ENCODE assay signal across 22 cellular contexts in the genomic region with DNA sequence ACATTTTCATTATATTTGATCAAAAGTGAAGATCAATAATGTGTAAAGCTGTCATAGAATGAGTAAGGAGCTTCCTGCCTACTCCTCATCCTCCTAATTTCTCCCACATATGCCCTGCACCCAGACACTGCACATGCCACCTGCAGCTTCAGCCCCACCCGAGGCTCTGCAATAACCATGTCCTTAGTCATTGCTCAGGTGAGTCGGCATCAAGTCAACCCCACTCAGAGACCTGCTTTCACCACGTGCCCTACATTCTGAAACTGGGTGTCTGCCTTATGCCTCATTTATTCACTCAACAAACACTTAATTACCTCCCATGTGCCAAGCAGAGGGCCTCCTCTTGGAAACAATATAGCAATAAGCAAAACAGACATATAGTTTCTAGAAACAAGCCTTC. TPM values are rescaled to one million over a fixed set of nuclear protein-coding genes. Genes with fewer than 3 reads are reported as not detected.
DNase-seq lines count a peak whose midpoint lies in the region; ATAC-seq lines count a peak whose summit lies in the region.
"Had no signal": no experiment of that assay in that cellular context is flagged by ENCODE, and none has a peak within 500 bp of the region (broad histone marks: within the 10 kb centered on the region; RNA-seq: fewer than 3 reads in every experiment).

No MANE protein-coding gene starts in this region.

- no peaks in the 10 kb centered on the region for H4K20me1 ChIP-seq in Karpas-422 (ENCODE audit: insufficient read depth, low read depth, low read length)
- H4K20me1 ChIP-seq: BLaER1 treated with 17β-estradiol and CSF1 and Interleukin-3, amounts not matched to agents 10 nM and 100 nM had no signal

- H3K4me3 ChIP-seq in Karpas-422 (ENCODE audit: low read length): no peak overlapping the region
- H3K4me3 ChIP-seq in rectal smooth muscle tissue (ENCODE audit: low read length): no peak overlapping the region
- H3K4me3 ChIP-seq: BLaER1 treated with 17β-estradiol and CSF1 and Interleukin-3, amounts not matched to agents 10 nM and 100 nM; heart right ventricle; uterus had no signal

- H3K27ac Mint-ChIP-seq in activated T-cell treated with anti-CD3 and anti-CD28 coated beads, Interleukin-2, amount 50 U/mL, for 24 hours: peak overlapping the region; percentile 90
- H3K27ac Mint-ChIP-seq in activated naive CD4-positive, alpha-beta T cell treated with anti-CD3 and anti-CD28 coated beads, Interleukin-2, amount 50 U/mL, for 72 hours: peak overlapping the region in 1 of 2 donors; percentile 47
- H3K27ac Mint-ChIP-seq: activated naive CD8-positive, alpha-beta T cell treated with anti-CD3 and anti-CD28 coated beads, Interleukin-2, amount 10 ng/mL, durations not matched to agents 7 days and 5 days had no signal

- peak; percentile 50 to 56 for ATAC-seq in activated naive CD4-positive, alpha-beta T cell treated with anti-CD3 and anti-CD28 coated beads, Interleukin-2, amount 50 U/mL, for 72 hours
- ATAC-seq in HG03135 (IDR thresholded peaks at IDR 0.05; ENCODE audit: unreplicated experiment): no peak
- ATAC-seq: heart right ventricle had no signal

- no peak overlapping the region for H2AFZ ChIP-seq in Karpas-422 (ENCODE audit: low read length)

- H3K27ac ChIP-seq in Karpas-422 (ENCODE audit: low read length) (no peak overlapping the region; the same call in 1 of the 2 replicates), rectal smooth muscle tissue (ENCODE audit: low read depth, low read length) (peak overlapping the region; percentile 89)
- H3K27ac ChIP-seq: BLaER1 treated with 17β-estradiol and CSF1 and Interleukin-3, amounts not matched to agents 10 nM and 100 nM; brain microvascular endothelial cell; heart right ventricle; neutrophil; uterus had no signal

- H3K36me3 ChIP-seq in Karpas-422 (ENCODE audit: insufficient read depth, low read length) (no peaks in the 10 kb centered on the region), rectal smooth muscle tissue (ENCODE audit: control insufficient read depth, insufficient read depth, low read length) (no peaks in the 10 kb centered on the region)
- H3K36me3 ChIP-seq: brain microvascular endothelial cell, heart right ventricle, neutrophil, uterus had no signal

- H3K36me3 Mint-ChIP-seq in activated T-cell treated with anti-CD3 and anti-CD28 coated beads, Interleukin-2, amount 50 U/mL, for 24 hours (ENCODE audit: low read depth): peaks cover 7% of the 10 kb centered on the region
- peaks cover 5 to 12% of the 10 kb centered on the region in 2 donors for H3K36me3 Mint-ChIP-seq in activated naive CD4-positive, alpha-beta T cell treated with anti-CD3 and anti-CD28 coated beads, Interleukin-2, amount 50 U/mL, for 72 hours

- peaks cover 7% of the 10 kb centered on the region for H3K9me3 Mint-ChIP-seq in activated T-cell treated with anti-CD3 and anti-CD28 coated beads, Interleukin-2, amount 50 U/mL, for 24 hours
- H3K9me3 Mint-ChIP-seq in activated naive CD4-positive, alpha-beta T cell treated with anti-CD3 and anti-CD28 coated beads, Interleukin-2, amount 50 U/mL, for 72 hours: peaks cover 6 to 9% of the 10 kb centered on the region in 2 donors
- H3K9me3 Mint-ChIP-seq: immature natural killer cell had no signal

- no peaks in the 10 kb centered on the region for H3K27me3 Mint-ChIP-seq in activated T-cell treated with anti-CD3 and anti-CD28 coated beads, Interleukin-2, amount 50 U/mL, for 24 hours
- H3K27me3 Mint-ChIP-seq: activated naive CD8-positive, alpha-beta T cell treated with anti-CD3 and anti-CD28 coated beads, Interleukin-2, amount 10 ng/mL, durations not matched to agents 7 days and 5 days had no signal

- H3K27me3 ChIP-seq in Karpas-422 (ENCODE audit: low read length) (no peaks in the 10 kb centered on the region), rectal smooth muscle tissue (ENCODE audit: control insufficient read depth, insufficient read depth, low read length) (no peaks in the 10 kb centered on the region)
- H3K27me3 ChIP-seq: BLaER1 treated with 17β-estradiol and CSF1 and Interleukin-3, amounts not matched to agents 10 nM and 100 nM; brain microvascular endothelial cell; heart right ventricle; neutrophil; uterus had no signal

- peaks cover 44% of the 10 kb centered on the region for H3K4me1 Mint-ChIP-seq in activated T-cell treated with anti-CD3 and anti-CD28 coated beads, Interleukin-2, amount 50 U/mL, for 24 hours (ENCODE audit: low read depth)
- H3K4me1 Mint-ChIP-seq: immature natural killer cell had no signal

- no peaks in the 10 kb centered on the region for H3K79me2 ChIP-seq in Karpas-422 (ENCODE audit: low read length)

- no peak overlapping the region for H3K4me3 Mint-ChIP-seq in activated T-cell treated with anti-CD3 and anti-CD28 coated beads, Interleukin-2, amount 50 U/mL, for 24 hours
- H3K4me3 Mint-ChIP-seq: activated naive CD8-positive, alpha-beta T cell treated with anti-CD3 and anti-CD28 coated beads, Interleukin-2, amount 10 ng/mL, durations not matched to agents 7 days and 5 days; immature natural killer cell had no signal

- no peaks in the 10 kb centered on the region for H3K9me3 ChIP-seq in Karpas-422 (ENCODE audit: low read length)
- H3K9me3 ChIP-seq: heart right ventricle, neutrophil, uterus had no signal

- H3K9me2 ChIP-seq in Karpas-422 (replicated peaks; ENCODE audit: insufficient read depth, low read length): no peaks in the 10 kb centered on the region

- peak overlapping the region; percentile 70 for H3K4me2 ChIP-seq in Karpas-422 (ENCODE audit: low read depth, low read length, poor library complexity, severe bottlenecking)

- no peak overlapping the region for H3K9ac ChIP-seq in Karpas-422 (ENCODE audit: low read length)
- no peak overlapping the region for H3K9ac ChIP-seq in rectal smooth muscle tissue (ENCODE audit: low read length)
- H3K9ac ChIP-seq: BLaER1 treated with 17β-estradiol and CSF1 and Interleukin-3, amounts not matched to agents 10 nM and 100 nM had no signal

- no peak for DNase-seq in activated T-cell treated with anti-CD3 and anti-CD28 coated beads, Interleukin-2, amount 50 U/mL, for 24 hours
- DNase-seq in activated T-cell treated with anti-CD3 and anti-CD28 coated beads, Interleukin-2, amount 50 U/mL, for 48 hours: no peak
- DNase-seq in Karpas-422 (no peak), GDM1 (lab: John Stamatoyannopoulos, UW) (no peak), cerebellar nuclear complex (lab: John Stamatoyannopoulos, UW) (no peak)
- no peak for DNase-seq in activated naive CD4-positive, alpha-beta T cell treated with anti-CD3 and anti-CD28 coated beads, Interleukin-2, amount 50 U/mL, for 72 hours (ENCODE audit: low spot score in 2 of 2)
- DNase-seq: ACHN; activated CD4-positive, alpha-beta T cell treated with anti-CD3 and anti-CD28 coated beads for 1 hour; activated naive CD8-positive, alpha-beta T cell treated with anti-CD3 and anti-CD28 coated beads, Interleukin-2, amount 10 ng/mL, durations not matched to agents 7 days and 5 days; brain microvascular endothelial cell; cortex of kidney; HCEC 1CT; heart right ventricle; immature natural killer cell; NCI-H510A treated with DMSO at 0.1 percent for 48 hours; small intestine; stimulated activated CD8-positive, alpha-beta memory T cell treated with anti-CD3 and anti-CD28 coated beads, Interleukin-4, amount 100 ng/mL, for 48 hours; uterus had no signal

- H3K4me1 ChIP-seq in Karpas-422 (ENCODE audit: low read length): peaks cover 52% of the 10 kb centered on the region
- peaks cover 29% of the 10 kb centered on the region for H3K4me1 ChIP-seq in rectal smooth muscle tissue (ENCODE audit: control insufficient read depth, insufficient read depth, low read length)
- H3K4me1 ChIP-seq: uterus had no signal

RNA-seq across cellular contexts. Expression of gene TNFAIP3, which starts 15.4 kb away (rescaled TPM):
- 0.72 and 0.75 TPM in 2 replicates for total RNA-seq in Karpas-422 (2014; rRNA removed; shearing (Covaris generic); ENCODE audit: low replicate concordance)
- total RNA-seq in activated naive CD4-positive, alpha-beta T cell treated with anti-CD3 and anti-CD28 coated beads, Interleukin-2, amount 50 U/mL, for 72 hours: 100 to 1,000 TPM; 217 to 268 TPM

Comparison
In these comparisons a context has a peak if more than half of its experiments do, and no peak if none do; other contexts are left out.
1. RNA of gene TNFAIP3, which starts 15.4 kb away (total RNA-seq): 217 to 268 TPM in activated naive CD4-positive, alpha-beta T cell treated with anti-CD3 and anti-CD28 coated beads, Interleukin-2, amount 50 U/mL, for 72 hours; 0.72 to 0.75 TPM in Karpas-422; every median in the first group is over 100 times any median in the second.